Comparison of ENCODE assay signal across 11 cellular contexts in genomic region chr13:97113231-97114001, GRCh38.
DNase-seq lines count a peak whose midpoint lies in the region; ATAC-seq, FAIRE-seq and TF ChIP-seq lines count a peak whose summit lies in the region.
"Had no signal": no experiment of that assay in that cellular context is flagged by ENCODE, and none has a peak within 500 bp of the region (broad histone marks: within the 10 kb centered on the region; RNA-seq: fewer than 3 reads in every experiment).

No MANE protein-coding gene starts in this region.

- H3K9me3 ChIP-seq in astrocyte (ENCODE audit: insufficient read depth, low read depth, low read length) (no peaks in the 10 kb centered on the region), muscle layer of colon (ENCODE audit: low read length) (no peaks in the 10 kb centered on the region)
- H3K9me3 ChIP-seq: prostate gland had no signal

- peak; percentile 15 for DNase-seq in AG10803 (ENCODE audit: low read depth)
- DNase-seq in NCI-H1417 (lab: John Stamatoyannopoulos, UW) = peak; percentile 75 to 95 (median 83)
- no peak for DNase-seq in astrocyte (ENCODE audit: low read depth)
- DNase-seq in activated T-cell treated with anti-CD3 and anti-CD28 coated beads for 4 hours = no peak
- no peak for DNase-seq in dermis blood vessel endothelial cell
- no peak for DNase-seq in NCI-H510A treated with DMSO at 0.1 percent for 48 hours (lab: John Stamatoyannopoulos, UW)
- DNase-seq: CD4-positive, CD25-positive, alpha-beta regulatory T cell; SHP77 treated with DMSO at 0.1 percent for 48 hours had no signal

- no peak overlapping the region for H3K4me2 ChIP-seq in astrocyte (ENCODE audit: low read length)

- H3K27ac ChIP-seq in astrocyte (ENCODE audit: low read depth, low read length) = no peak overlapping the region
- H3K27ac ChIP-seq in muscle layer of colon (ENCODE audit: low read depth, low read length) = peak overlapping the region; percentile 64

- H3K4me3 ChIP-seq in AG10803 (ENCODE audit: low read length) (no peak overlapping the region), astrocyte (ENCODE audit: insufficient read depth, low read depth, low read length) (no peak overlapping the region), muscle layer of colon (ENCODE audit: low read depth in 1 of 2, low read length in 2 of 2) (no peak overlapping the region)
- H3K4me3 ChIP-seq: prostate gland had no signal

- H3K36me3 ChIP-seq in astrocyte (ENCODE audit: insufficient read depth, low read length) (no peaks in the 10 kb centered on the region), muscle layer of colon (ENCODE audit: insufficient read depth, low read length) (no peaks in the 10 kb centered on the region)
- H3K36me3 ChIP-seq: prostate gland had no signal

- H3K4me3 Mint-ChIP-seq in astrocyte (ENCODE audit: unreplicated experiment) = peak overlapping the region; percentile 10
- H3K4me3 Mint-ChIP-seq: CD4-positive, CD25-positive, alpha-beta regulatory T cell had no signal

- no peak for FAIRE-seq in astrocyte (lab: Jason Lieb, UNC)

- H3K27me3 Mint-ChIP-seq in astrocyte (ENCODE audit: low read depth, unreplicated experiment) = no peaks in the 10 kb centered on the region
- H3K27me3 Mint-ChIP-seq: CD4-positive, CD25-positive, alpha-beta regulatory T cell had no signal

- H3K27ac Mint-ChIP-seq in astrocyte (ENCODE audit: unreplicated experiment) = peak overlapping the region; percentile 42

- H2AFZ ChIP-seq in astrocyte (ENCODE audit: low read depth, low read length) = no peak overlapping the region

- H3K4me1 ChIP-seq in astrocyte (ENCODE audit: insufficient read depth, low read length) (peaks cover 46% of the 10 kb centered on the region), muscle layer of colon (ENCODE audit: insufficient read depth, low read length) (peaks cover 87% of the 10 kb centered on the region)
- H3K4me1 ChIP-seq: prostate gland had no signal

- H3K4me1 Mint-ChIP-seq in astrocyte (ENCODE audit: low read depth, unreplicated experiment) = peaks cover 61% of the 10 kb centered on the region

- TF ChIP-seq CTCF in AG10803 (conservative IDR thresholded peaks at IDR 0.05; ENCODE audit: low read length) = no peak
- no peak for TF ChIP-seq CTCF in astrocyte (IDR thresholded peaks at IDR 0.05; ENCODE audit: insufficient read depth, low read depth, low read length)

- no peaks in the 10 kb centered on the region for H3K79me2 ChIP-seq in astrocyte (ENCODE audit: insufficient read depth, low read length)

- no peaks in the 10 kb centered on the region for H4K20me1 ChIP-seq in astrocyte (ENCODE audit: insufficient read depth, low read length)

- H3K9me3 Mint-ChIP-seq in astrocyte (ENCODE audit: unreplicated experiment) = no peaks in the 10 kb centered on the region
- H3K9me3 Mint-ChIP-seq: CD4-positive, CD25-positive, alpha-beta regulatory T cell had no signal

- H3K9ac ChIP-seq in astrocyte (ENCODE audit: low read length) = no peak overlapping the region
- H3K9ac ChIP-seq in muscle layer of colon (ENCODE audit: low read length) = no peak overlapping the region

- ATAC-seq in GM19023 (IDR thresholded peaks at IDR 0.05; ENCODE audit: unreplicated experiment) = no peak

- H3K27me3 ChIP-seq in astrocyte (ENCODE audit: insufficient read depth, low read length) = no peaks in the 10 kb centered on the region
- H3K27me3 ChIP-seq in muscle layer of colon (ENCODE audit: control insufficient read depth in 1 of 2, insufficient read depth in 2 of 2, low read length in 2 of 2) = no peaks in the 10 kb centered on the region

- H3K36me3 Mint-ChIP-seq in astrocyte (ENCODE audit: low read depth, unreplicated experiment) = peaks cover 3% of the 10 kb centered on the region
- H3K36me3 Mint-ChIP-seq: CD4-positive, CD25-positive, alpha-beta regulatory T cell had no signal

Comparison
In these comparisons a context has a peak if more than half of its experiments do, and no peak if none do; other contexts are left out.
1. DNase-seq: peak in AG10803 (single experiment) and NCI-H1417 (3 of 3); none in astrocyte (single experiment), activated T-cell treated with anti-CD3 and anti-CD28 coated beads for 4 hours (single experiment), dermis blood vessel endothelial cell (single experiment) and NCI-H510A treated with DMSO at 0.1 percent for 48 hours (single experiment).